Comparison of ENCODE assay signal across 7 cellular contexts in genomic region chr16:88856122-88856827, GRCh38. TPM values are rescaled to one million over a fixed set of nuclear protein-coding genes. Genes with fewer than 3 reads are reported as not detected.
A peak's percentile ranks its signal among the peaks of the same experiment; 100 is the strongest.
DNase-seq lines count a peak whose midpoint lies in the region; ATAC-seq and TF ChIP-seq lines count a peak whose summit lies in the region.

No MANE protein-coding gene starts in this region.

- TF ChIP-seq CTCF in HCT116 (IDR thresholded peaks at IDR 0.05 in 2 of 3, conservative IDR thresholded peaks at IDR 0.05 in 1 of 3; ENCODE audit: borderline replicate concordance in 1 of 3, insufficient read depth in 1 of 3, low read depth in 2 of 3, low read length in 2 of 3) = no peak

- H2AK5ac ChIP-seq in neuronal stem cell (ENCODE audit: low read depth, low read length) = peak overlapping the region; percentile 74

- H3K23ac ChIP-seq in neuronal stem cell (ENCODE audit: low read depth, low read length, poor library complexity) = peak overlapping the region; percentile 98

- H2AFZ ChIP-seq in HCT116 (ENCODE audit: low read depth, low read length, poor library complexity, severe bottlenecking) (no peak overlapping the region), neuronal stem cell (ENCODE audit: low read length) (peak overlapping the region; percentile 92)

- peak; percentile 60 for ATAC-seq in HCT116
- ATAC-seq in GM21423 (IDR thresholded peaks at IDR 0.05; ENCODE audit: unreplicated experiment) = no peak
- no peak for ATAC-seq in HG03039 (IDR thresholded peaks at IDR 0.05; ENCODE audit: unreplicated experiment)

- no peak overlapping the region for H4K91ac ChIP-seq in neuronal stem cell (ENCODE audit: low read depth, low read length, poor library complexity)

- H3K9me3 ChIP-seq in HCT116 (ENCODE audit: control insufficient read depth in 1 of 2, insufficient read depth in 1 of 2, low read depth in 1 of 2, low read length in 2 of 2) (no peaks in the 10 kb centered on the region), esophagus (ENCODE audit: control insufficient read depth in 2 of 2, insufficient read depth in 1 of 2, low read depth in 1 of 2, low read length in 1 of 2) (no peaks in the 10 kb centered on the region), neuronal stem cell (replicated peaks in 1 of 2; ENCODE audit: control insufficient read depth in 2 of 2, insufficient read depth in 1 of 2, low read depth in 1 of 2, low read length in 2 of 2) (no peaks in the 10 kb centered on the region)

- no peak overlapping the region for H2BK12ac ChIP-seq in neuronal stem cell (ENCODE audit: low read length)

- TF ChIP-seq POLR2A in HCT116 (IDR thresholded peaks at IDR 0.05; ENCODE audit: borderline replicate concordance, extremely low read depth, insufficient read depth, insufficient read length) = no peak

- H3K4me3 ChIP-seq in HCT116 (replicated peaks in 1 of 2; ENCODE audit: low read depth in 1 of 2, low read length in 2 of 2) = peak overlapping the region; percentile 89 to 100
- H3K4me3 ChIP-seq in esophagus (ENCODE audit: low read depth in 1 of 2, low read length in 2 of 2) = peak overlapping the region; percentile 79 to 82
- peak overlapping the region; percentile 87 to 88 for H3K4me3 ChIP-seq in neuronal stem cell (ENCODE audit: low read length in 2 of 2)

- H4K20me1 ChIP-seq in HCT116 (ENCODE audit: insufficient read depth) = no peaks in the 10 kb centered on the region

- H3K9ac ChIP-seq in HCT116 (ENCODE audit: low read length) = peak overlapping the region; percentile 92
- H3K9ac ChIP-seq in neuronal stem cell (ENCODE audit: low read depth, low read length, poor library complexity) = peak overlapping the region; percentile 89

- intact Hi-C loops in HCT116 (cut with micrococcal nuclease) = loop anchor here (2.0 kb wide), 1 partner anchor 361 kb away; the partner anchor contains the start of gene ZNF778

- H3K14ac ChIP-seq in neuronal stem cell (ENCODE audit: low read length) = peak overlapping the region; percentile 64

- POLR2A ChIA-PET in HCT116 (lab: Charles Lee) = interaction anchor here (1.6 kb wide), 1 partner anchor 7 kb away, joined by 5 read pairs; no protein-coding TSS in a partner anchor

- peaks cover 19 to 26% of the 10 kb centered on the region in 2 experiments for H3K4me1 ChIP-seq in HCT116 (ENCODE audit: control insufficient read depth in 1 of 2, insufficient read depth in 2 of 2, low read length in 2 of 2)
- H3K4me1 ChIP-seq in esophagus (ENCODE audit: control insufficient read depth in 2 of 2, insufficient read depth in 2 of 2, low read length in 1 of 2) = peaks cover 3 to 11% of the 10 kb centered on the region in 2 donors
- H3K4me1 ChIP-seq in neuronal stem cell (ENCODE audit: control insufficient read depth in 2 of 2, insufficient read depth in 1 of 2, low read depth in 1 of 2, low read length in 2 of 2) = peaks cover 11 to 26% of the 10 kb centered on the region in 2 donors

- H3K9me2 ChIP-seq in HCT116 (ENCODE audit: insufficient read depth) = no peaks in the 10 kb centered on the region

- peak overlapping the region; percentile 45 for H2BK15ac ChIP-seq in neuronal stem cell (ENCODE audit: low read length)

- H3K4me3 Mint-ChIP-seq in T-helper 1 cell treated with Interleukin-12 subunit alpha and Interleukin-12 subunit beta and Interleukin-4 antibody, amounts not matched to agents 30 μg/mL and 1 μg/mL, for 36 hours = peak overlapping the region; percentile 99

- BruUV-seq in HCT116 (replicated peaks; lab: Mats Ljungman, UMichigan) = no TSS peak

- peaks cover 18% of the 10 kb centered on the region for H3K4me1 Mint-ChIP-seq in T-helper 1 cell treated with Interleukin-12 subunit alpha and Interleukin-12 subunit beta and Interleukin-4 antibody, amounts not matched to agents 30 μg/mL and 1 μg/mL, for 36 hours (ENCODE audit: low read depth)

- no peaks in the 10 kb centered on the region for H3K27me3 ChIP-seq in HCT116 (ENCODE audit: insufficient read depth, low read length)
- no peaks in the 10 kb centered on the region for H3K27me3 ChIP-seq in esophagus (ENCODE audit: control insufficient read depth in 1 of 2, insufficient read depth in 2 of 2, low read length in 2 of 2)
- no peaks in the 10 kb centered on the region for H3K27me3 ChIP-seq in neuronal stem cell (ENCODE audit: control insufficient read depth in 3 of 3, insufficient read depth in 3 of 3, low read depth in 1 of 3, low read length in 3 of 3)

- H3K18ac ChIP-seq in neuronal stem cell (ENCODE audit: low read length) = peak overlapping the region; percentile 86

- H4K8ac ChIP-seq in neuronal stem cell (ENCODE audit: low read depth, low read length) = no peak overlapping the region

- H3K79me1 ChIP-seq in neuronal stem cell (ENCODE audit: low read depth, low read length) = peaks cover 13% of the 10 kb centered on the region

- H2BK120ac ChIP-seq in neuronal stem cell (ENCODE audit: low read depth, low read length) = no peak overlapping the region

- H3K36me3 Mint-ChIP-seq in T-helper 1 cell treated with Interleukin-12 subunit alpha and Interleukin-12 subunit beta and Interleukin-4 antibody, amounts not matched to agents 30 μg/mL and 1 μg/mL, for 36 hours (ENCODE audit: low read depth) = peaks cover 7% of the 10 kb centered on the region

- H3K9me3 Mint-ChIP-seq in T-helper 1 cell treated with Interleukin-12 subunit alpha and Interleukin-12 subunit beta and Interleukin-4 antibody, amounts not matched to agents 30 μg/mL and 1 μg/mL, for 36 hours = no peaks in the 10 kb centered on the region

- H2BK5ac ChIP-seq in neuronal stem cell (ENCODE audit: low read length) = no peak overlapping the region

- RAD21 ChIA-PET in HCT116 (lab: Charles Lee; ENCODE audit: low non-redundant PET in 1 of 2, low total read pairs in 2 of 2, uncharacterized antibody in 2 of 2, unreplicated experiment in 2 of 2) = interaction anchor here (1.0 to 1.2 kb wide), 2 partner anchors 44 to 311 kb away, joined by 3 to 8 read pairs; partner anchors contain the start of gene APRT (in 1 of the 2)

- CTCF ChIA-PET in HCT116 (lab: Charles Lee) = interaction anchor here (0.8 to 2.1 kb wide), 6 partner anchors 9 to 311 kb away, joined by 3 to 10 read pairs (median 6); partner anchors contain the start of gene APRT

- DNase-seq in HCT116 (ENCODE audit: low read depth, low spot score) = no peak
- DNase-seq in neuronal stem cell (ENCODE audit: low spot score) = peak; percentile 37
- no peak for DNase-seq in NCI-H345 treated with DMSO at 0.1 percent for 48 hours (lab: John Stamatoyannopoulos, UW; ENCODE audit: unreplicated experiment)

- H3K4ac ChIP-seq in neuronal stem cell (ENCODE audit: low read length) = peak overlapping the region; percentile 46

- H3K36me3 ChIP-seq in HCT116 (ENCODE audit: control insufficient read depth in 1 of 2, insufficient read depth in 2 of 2, low read length in 2 of 2) (peaks cover 24 to 25% of the 10 kb centered on the region in 2 experiments; a peak in 3 of 4 replicates), esophagus (ENCODE audit: control insufficient read depth in 2 of 2, insufficient read depth in 2 of 2, low read length in 1 of 2) (peaks cover 3 to 22% of the 10 kb centered on the region in 2 donors), neuronal stem cell (replicated peaks in 1 of 2; ENCODE audit: control insufficient read depth in 2 of 2, insufficient read depth in 2 of 2, low read length in 2 of 2) (peaks cover 16 to 25% of the 10 kb centered on the region in 2 donors)

- peak overlapping the region; percentile 54; the same call in 1 of the 2 replicates for H3K27ac ChIP-seq in HCT116 (ENCODE audit: low read depth, low read length)
- peak overlapping the region; percentile 78 to 89 for H3K27ac ChIP-seq in esophagus (ENCODE audit: low read depth in 2 of 2, low read length in 1 of 2)
- H3K27ac ChIP-seq in neuronal stem cell (replicated peaks; ENCODE audit: low read length) = no peak overlapping the region

- no peak overlapping the region for H3K27ac Mint-ChIP-seq in T-helper 1 cell treated with Interleukin-12 subunit alpha and Interleukin-12 subunit beta and Interleukin-4 antibody, amounts not matched to agents 30 μg/mL and 1 μg/mL, for 36 hours

- H3K4me2 ChIP-seq in HCT116 (ENCODE audit: low read length) (peak overlapping the region; percentile 93), neuronal stem cell (ENCODE audit: insufficient read depth, low read length, poor library complexity, severe bottlenecking) (peak overlapping the region; percentile 92)

- WGBS in esophagus, 2 donors = 10 to 11% methylated on average over 30 to 47 of the region's 53 CpGs
- no CpG with 5 or more reads among the region's 53 CpGs for WGBS in neuronal stem cell (ENCODE audit: extremely low coverage in 2 of 2, insufficient read length in 2 of 2, insufficient replicate concordance in 1 of 2), 2 donors

- no peak for TF ChIP-seq RAD21 in HCT116 (IDR thresholded peaks at IDR 0.05; ENCODE audit: low read depth)

- peaks cover 29% of the 10 kb centered on the region for H3K79me2 ChIP-seq in HCT116 (ENCODE audit: insufficient read depth, low read length)

- H3K27me3 Mint-ChIP-seq in T-helper 1 cell treated with Interleukin-12 subunit alpha and Interleukin-12 subunit beta and Interleukin-4 antibody, amounts not matched to agents 30 μg/mL and 1 μg/mL, for 36 hours (ENCODE audit: low read depth) = no peaks in the 10 kb centered on the region

TF ChIP-seq in HCT116, 20 proteins besides CTCF, POLR2A, EP300 and RAD21 (continues in another document):
- TF ChIP-seq YY1 (IDR thresholded peaks at IDR 0.05; ENCODE audit: extremely low read depth, insufficient replicate concordance, low read depth, low read length) (no peak), MAX (IDR thresholded peaks at IDR 0.05) (no peak), EZH2 (IDR thresholded peaks at IDR 0.05) (no peak)

RNA-seq across cellular contexts. Expression of gene GALNS, which starts 0.5 kb away (rescaled TPM):
- total RNA-seq in HCT116 (2021; ENCODE audit: unreplicated experiment) = 44.6 TPM
- 22.7 and 24.3 TPM in 2 replicates for polyA plus RNA-seq in HCT116 (2012)
- 10 to 100 TPM; 10.7 to 20.4 TPM for polyA plus RNA-seq in esophagus
- polyA plus RNA-seq in neuronal stem cell (2013, experiment 1 of 2) = 9.6 TPM
- polyA plus RNA-seq in neuronal stem cell (2013, experiment 2 of 2) = 9.1 TPM

RNA-seq across cellular contexts. Expression of gene TRAPPC2L, which starts 0.7 kb away (rescaled TPM):
- 94.1 TPM for total RNA-seq in HCT116 (2021; ENCODE audit: unreplicated experiment)
- polyA plus RNA-seq in HCT116 (2012) = 141 and 162 TPM in 2 replicates
- polyA plus RNA-seq in esophagus = 10 to 100 TPM; 42.8 to 44.1 TPM
- polyA plus RNA-seq in neuronal stem cell (2013, experiment 1 of 2) = 57.0 TPM
- 58.2 TPM for polyA plus RNA-seq in neuronal stem cell (2013, experiment 2 of 2)

RNA-seq across cellular contexts. Expression of gene PABPN1L, which starts 10.2 kb away (rescaled TPM):
- total RNA-seq in HCT116 (2021; ENCODE audit: unreplicated experiment) = 0.57 TPM
- 0.07 and 0.33 TPM in 2 replicates for polyA plus RNA-seq in HCT116 (2012)
- under 1 TPM; 0.04 to 0.14 TPM for polyA plus RNA-seq in esophagus
- polyA plus RNA-seq in neuronal stem cell (2013, experiment 1 of 2) = not detected
- polyA plus RNA-seq in neuronal stem cell (2013, experiment 2 of 2) = not detected

RNA-seq across cellular contexts. Expression of gene APRT, which starts 44.5 kb away (rescaled TPM):
- 311 TPM for total RNA-seq in HCT116 (2021; ENCODE audit: unreplicated experiment)
- 329 and 349 TPM in 2 replicates for polyA plus RNA-seq in HCT116 (2012)
- polyA plus RNA-seq in esophagus = 100 to 1,000 TPM; 137 to 223 TPM
- polyA plus RNA-seq in neuronal stem cell (2013, experiment 1 of 2) = 146 TPM
- polyA plus RNA-seq in neuronal stem cell (2013, experiment 2 of 2) = 150 TPM

RNA-seq across cellular contexts. Expression of gene CDT1, which starts 52.7 kb away (rescaled TPM):
- 160 TPM for total RNA-seq in HCT116 (2021; ENCODE audit: unreplicated experiment)
- polyA plus RNA-seq in HCT116 (2012) = 123 and 132 TPM in 2 replicates
- polyA plus RNA-seq in esophagus = 1 to 10 TPM; 5.8 to 9.9 TPM
- 40.6 TPM for polyA plus RNA-seq in neuronal stem cell (2013, experiment 1 of 2)
- 40.0 TPM for polyA plus RNA-seq in neuronal stem cell (2013, experiment 2 of 2)
